Comparison of ENCODE assay signal across 8 cellular contexts in genomic region chr16:66603537-66604375, GRCh38. TPM values are rescaled to one million over a fixed set of nuclear protein-coding genes. Genes with fewer than 3 reads are reported as not detected.
DNase-seq lines count a peak whose midpoint lies in the region; ATAC-seq and TF ChIP-seq lines count a peak whose summit lies in the region.

No MANE protein-coding gene starts in this region.

- H3K27me3 Mint-ChIP-seq in activated T-helper 17 cell treated with anti-CD3 and anti-CD28 coated beads, Interleukin-2, amount 50 U/mL, for 72 hours = no peaks in the 10 kb centered on the region

- CTCF ChIA-PET in HEK293T (lab: Yijun Ruan, JAX) = no interaction called here

- 6% methylated on average over 32 of the region's 32 CpGs for WGBS in urinary bladder

- DNase-seq in CD1c-positive myeloid dendritic cell (ENCODE audit: extremely low spot score) = peak; percentile 70
- peak; percentile 57 for DNase-seq in HEK293T (ENCODE audit: extremely low spot score)
- peak; percentile 60 for DNase-seq in RKO (ENCODE audit: low spot score)
- peak; percentile 71 for DNase-seq in glomerular visceral epithelial cell (ENCODE audit: extremely low spot score)
- DNase-seq in posterior vena cava (ENCODE audit: low spot score) = peak; percentile 91

- H3K4me1 Mint-ChIP-seq in activated T-helper 17 cell treated with anti-CD3 and anti-CD28 coated beads, Interleukin-2, amount 50 U/mL, for 72 hours = peaks cover 32% of the 10 kb centered on the region

- H3K27ac Mint-ChIP-seq in activated T-helper 17 cell treated with anti-CD3 and anti-CD28 coated beads, Interleukin-2, amount 50 U/mL, for 72 hours = peak overlapping the region; percentile 79

- peak overlapping the region; percentile 74 for H3K4me3 ChIP-seq in urinary bladder (ENCODE audit: low read depth, low read length)

- POLR2A ChIA-PET in HEK293T (lab: Yijun Ruan, JAX) = interaction anchor here (0.8 to 1.3 kb wide), 4 partner anchors 16 to 227 kb away, joined by 3 to 7 read pairs (median 4); partner anchors contain the start of genes CKLF and NAE1

- H3K27ac ChIP-seq in urinary bladder (ENCODE audit: low read depth) = peak overlapping the region; percentile 70

- peaks cover 6% of the 10 kb centered on the region for H3K9me3 Mint-ChIP-seq in activated T-helper 17 cell treated with anti-CD3 and anti-CD28 coated beads, Interleukin-2, amount 50 U/mL, for 72 hours

- peak overlapping the region; percentile 84 for H3K4me3 Mint-ChIP-seq in activated T-helper 17 cell treated with anti-CD3 and anti-CD28 coated beads, Interleukin-2, amount 50 U/mL, for 72 hours

- H3K36me3 ChIP-seq in urinary bladder (ENCODE audit: insufficient read depth) = no peaks in the 10 kb centered on the region

- peaks cover 15% of the 10 kb centered on the region for H3K36me3 Mint-ChIP-seq in activated T-helper 17 cell treated with anti-CD3 and anti-CD28 coated beads, Interleukin-2, amount 50 U/mL, for 72 hours (ENCODE audit: low read depth)

- H3K4me1 ChIP-seq in urinary bladder (ENCODE audit: insufficient read depth) = no peaks in the 10 kb centered on the region

- intact Hi-C loops in posterior vena cava (cut with DNase I) = loop anchor here in 1 of 2 donors (10.0 kb wide), 1 partner anchor 271 kb away; no protein-coding TSS in a partner anchor

- peak; percentile 70 for ATAC-seq in activated T-helper 17 cell treated with anti-CD3 and anti-CD28 coated beads, Interleukin-2, amount 50 U/mL, for 72 hours (replicated peaks)
- ATAC-seq in GM21381 (IDR thresholded peaks at IDR 0.05; ENCODE audit: unreplicated experiment) = no peak

TF ChIP-seq in HEK293T, 16 proteins besides CTCF, POLR2A, EP300 and RAD21:
- TF ChIP-seq L3MBTL2 (conservative IDR thresholded peaks at IDR 0.05) = 0 out of 2 replicates have a peak, but pooled peaks have one; percentile 6
- TF ChIP-seq TARDBP (IDR thresholded peaks at IDR 0.05) = 0 out of 2 replicates have a peak, but pooled peaks have one; percentile 58
- no peak for TF ChIP-seq FOXA1 (IDR thresholded peaks at IDR 0.05)

RNA-seq across cellular contexts. Expression of gene CMTM3, which starts 0.7 kb away (rescaled TPM):
- total RNA-seq in activated T-helper 17 cell treated with anti-CD3 and anti-CD28 coated beads, Interleukin-2, amount 50 U/mL, for 72 hours = 10 to 100 TPM; 46.7 to 64.1 TPM
- total RNA-seq in posterior vena cava = 10 to 100 TPM; 25.8 to 29.7 TPM
- 29.2 TPM for total RNA-seq in urinary bladder
- polyA plus RNA-seq in urinary bladder = 33.4 TPM

RNA-seq across cellular contexts. Expression of gene CMTM2, which starts 24.5 kb away (rescaled TPM):
- total RNA-seq in activated T-helper 17 cell treated with anti-CD3 and anti-CD28 coated beads, Interleukin-2, amount 50 U/mL, for 72 hours = 1 to 10 TPM in 1 of 2 donors, under 1 TPM in 1; 0.78 to 1.3 TPM
- total RNA-seq in posterior vena cava (under 1 TPM in 1 of 2 donors, not detected in 1; 0.38 TPM), urinary bladder (not detected)
- polyA plus RNA-seq in urinary bladder = not detected

RNA-seq across cellular contexts. Expression of gene CMTM1, which starts 37.5 kb away (rescaled TPM):
- 10 to 100 TPM; 15.8 to 15.9 TPM for total RNA-seq in activated T-helper 17 cell treated with anti-CD3 and anti-CD28 coated beads, Interleukin-2, amount 50 U/mL, for 72 hours
- 1 to 10 TPM; 2.1 to 3.1 TPM for total RNA-seq in posterior vena cava
- total RNA-seq in urinary bladder = 3.1 TPM
- 1.1 TPM for polyA plus RNA-seq in urinary bladder

RNA-seq across cellular contexts. Expression of gene CKLF, which starts 51.4 kb away (rescaled TPM):
- total RNA-seq in activated T-helper 17 cell treated with anti-CD3 and anti-CD28 coated beads, Interleukin-2, amount 50 U/mL, for 72 hours = 100 to 1,000 TPM; 117 to 155 TPM
- total RNA-seq in posterior vena cava = 10 to 100 TPM; 22.0 to 25.4 TPM
- 54.7 TPM for total RNA-seq in urinary bladder
- 54.9 TPM for polyA plus RNA-seq in urinary bladder

RNA-seq across cellular contexts. Expression of gene TK2, which starts 53.8 kb away (rescaled TPM):
- 1 to 10 TPM; 5.7 to 6.6 TPM for total RNA-seq in activated T-helper 17 cell treated with anti-CD3 and anti-CD28 coated beads, Interleukin-2, amount 50 U/mL, for 72 hours
- total RNA-seq in posterior vena cava (10 to 100 TPM; 23.6 to 37.2 TPM), urinary bladder (23.6 TPM)
- 20.3 TPM for polyA plus RNA-seq in urinary bladder
